Comparison of ENCODE assay signal across 22 cellular contexts in the genomic region with DNA sequence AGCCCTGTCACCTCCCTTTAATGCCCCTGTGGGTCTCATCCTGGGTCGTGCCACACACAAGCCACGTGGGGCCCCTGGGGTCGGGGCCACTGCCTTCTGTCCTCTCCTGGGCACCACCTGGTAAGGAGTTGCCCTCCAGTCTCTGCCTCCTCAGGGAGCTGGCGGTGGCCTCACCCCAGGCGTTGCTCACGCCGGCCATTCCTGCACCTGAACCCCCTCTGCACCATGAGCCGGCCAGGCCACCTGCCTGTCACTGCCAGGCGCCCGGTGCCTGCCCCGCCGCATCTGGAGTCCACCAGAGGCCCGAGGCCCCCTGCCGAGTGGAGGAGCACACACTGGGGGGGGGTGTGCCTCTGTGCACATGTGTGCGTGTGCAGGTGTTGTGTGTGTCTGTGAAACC. TPM values are rescaled to one million over a fixed set of nuclear protein-coding genes. Genes with fewer than 3 reads are reported as not detected.
DNase-seq lines count a peak whose midpoint lies in the region; ATAC-seq and TF ChIP-seq lines count a peak whose summit lies in the region.
"Had no signal": no experiment of that assay in that cellular context is flagged by ENCODE, and none has a peak within 500 bp of the region (broad histone marks: within the 10 kb centered on the region; RNA-seq: fewer than 3 reads in every experiment).

No MANE protein-coding gene starts in this region.

- H3K4me1 ChIP-seq in BLaER1 (peaks cover 100% of the 10 kb centered on the region), right lobe of liver (peaks cover 1 to 63% (median 26%) of the 10 kb centered on the region in 4 donors), subcutaneous abdominal adipose tissue (ENCODE audit: control insufficient read depth in 5 of 5, insufficient read depth in 5 of 5, low read length in 5 of 5) (peaks cover 4 to 91% (median 86%) of the 10 kb centered on the region in 5 donors)
- H3K4me1 ChIP-seq: parathyroid adenoma had no signal

- peak overlapping the region; percentile 50; the same call in 1 of the 2 replicates for H3K9ac ChIP-seq in BLaER1
- peak overlapping the region in 1 of 5 donors; percentile 2 for H3K9ac ChIP-seq in subcutaneous abdominal adipose tissue (ENCODE audit: low read length in 5 of 5)
- H3K9ac ChIP-seq: parathyroid adenoma had no signal

- DNase-seq in right lobe of liver (peak in 1 of 3 donors; percentile 67), dedifferentiated amniotic fluid mesenchymal stem cell (ENCODE audit: extremely low spot score) (no peak)
- no peak for DNase-seq in activated T-cell treated with anti-CD3 and anti-CD28 coated beads, Interleukin-2, amount 50 U/mL, for 24 hours
- DNase-seq: activated CD4-positive, alpha-beta T cell treated with anti-CD3 and anti-CD28 coated beads, Interleukin-2, amount 50 U/mL, for 4 hours; activated naive CD4-positive, alpha-beta T cell treated with anti-CD3 and anti-CD28 coated beads, Interleukin-2, amount 50 U/mL, for 16 hours; activated T-cell treated with anti-CD3 and anti-CD28 coated beads for 4 hours; H9; naive B cell; NCI-H187; NK-92 treated with Interleukin-12 subunit alpha and Interleukin-12 subunit beta, amount 100 ng/mL, for 24 hours; small intestine; stimulated activated CD4-positive, alpha-beta T cell treated with anti-CD3 and anti-CD28 coated beads, Interleukin-4, amount 100 ng/mL, for 24 hours had no signal

- no peaks in the 10 kb centered on the region for H3K36me3 Mint-ChIP-seq in activated T-cell treated with anti-CD3 and anti-CD28 coated beads, Interleukin-2, amount 50 U/mL, for 24 hours (ENCODE audit: low read depth)
- H3K36me3 Mint-ChIP-seq: IgD-negative memory B cell, naive B cell had no signal

- H3K4me1 Mint-ChIP-seq in activated T-cell treated with anti-CD3 and anti-CD28 coated beads, Interleukin-2, amount 50 U/mL, for 24 hours (ENCODE audit: low read depth), result no peaks in the 10 kb centered on the region
- H3K4me1 Mint-ChIP-seq: IgD-negative memory B cell, naive B cell had no signal

- H3K36me3 ChIP-seq in BLaER1, result peaks cover 13% of the 10 kb centered on the region
- H3K36me3 ChIP-seq in right lobe of liver, result peaks cover 0 to 6% (median 3%) of the 10 kb centered on the region in 4 donors
- H3K36me3 ChIP-seq in subcutaneous abdominal adipose tissue (ENCODE audit: control insufficient read depth in 5 of 5, insufficient read depth in 5 of 5, low read length in 5 of 5), result peaks cover 0 to 17% (median 13%) of the 10 kb centered on the region in 5 donors

- no peak overlapping the region for H3K27ac Mint-ChIP-seq in activated T-cell treated with anti-CD3 and anti-CD28 coated beads, Interleukin-2, amount 50 U/mL, for 24 hours
- H3K27ac Mint-ChIP-seq: dendritic cell treated with granulocyte-macrophage colony-stimulating factor and Interleukin-4, amounts not matched to agents 40 ng/mL and 50 ng/mL, for 4 days; naive B cell had no signal

- ATAC-seq in right lobe of liver (no peak), HG02763 (IDR thresholded peaks at IDR 0.05; ENCODE audit: unreplicated experiment) (no peak), GM19452 (IDR thresholded peaks at IDR 0.05; ENCODE audit: unreplicated experiment) (no peak)

- no peaks in the 10 kb centered on the region for H3K27me3 Mint-ChIP-seq in activated T-cell treated with anti-CD3 and anti-CD28 coated beads, Interleukin-2, amount 50 U/mL, for 24 hours

- H3K4me3 ChIP-seq in BLaER1, result no peak overlapping the region
- peak overlapping the region; percentile 39 to 81 (median 74) for H3K4me3 ChIP-seq in right lobe of liver
- H3K4me3 ChIP-seq in subcutaneous abdominal adipose tissue (ENCODE audit: low read depth in 1 of 5, low read length in 5 of 5), result peak overlapping the region in 1 of 5 donors; percentile 59

- H3K9me3 Mint-ChIP-seq in activated T-cell treated with anti-CD3 and anti-CD28 coated beads, Interleukin-2, amount 50 U/mL, for 24 hours, result no peaks in the 10 kb centered on the region
- H3K9me3 Mint-ChIP-seq: dendritic cell treated with granulocyte-macrophage colony-stimulating factor and Interleukin-4, amounts not matched to agents 40 ng/mL and 50 ng/mL, for 4 days; H9; IgD-negative memory B cell; naive B cell had no signal

- no peak for TF ChIP-seq POLR2A in right lobe of liver (IDR thresholded peaks at IDR 0.05)

- no peak overlapping the region for H3K4me3 Mint-ChIP-seq in activated T-cell treated with anti-CD3 and anti-CD28 coated beads, Interleukin-2, amount 50 U/mL, for 24 hours
- H3K4me3 Mint-ChIP-seq: dendritic cell treated with granulocyte-macrophage colony-stimulating factor and Interleukin-4, amounts not matched to agents 40 ng/mL and 50 ng/mL, for 4 days; H9; IgD-negative memory B cell had no signal

- H3K27me3 ChIP-seq in BLaER1 (no peaks in the 10 kb centered on the region), right lobe of liver (no peaks in the 10 kb centered on the region), subcutaneous abdominal adipose tissue (ENCODE audit: control insufficient read depth in 5 of 5, insufficient read depth in 4 of 5, low read length in 5 of 5) (no peaks in the 10 kb centered on the region)
- H3K27me3 ChIP-seq: suprapubic skin had no signal

- no peaks in the 10 kb centered on the region for H3K9me3 ChIP-seq in BLaER1
- no peaks in the 10 kb centered on the region for H3K9me3 ChIP-seq in right lobe of liver
- no peaks in the 10 kb centered on the region for H3K9me3 ChIP-seq in subcutaneous abdominal adipose tissue (ENCODE audit: control insufficient read depth in 5 of 5, low read length in 5 of 5)
- H3K9me3 ChIP-seq: suprapubic skin had no signal

- no peak for TF ChIP-seq CTCF in right lobe of liver (IDR thresholded peaks at IDR 0.05)

- H3K27ac ChIP-seq in BLaER1 (peak overlapping the region; percentile 78), angular gyrus (ENCODE audit: low read depth, low read length) (peak overlapping the region; percentile 3), right lobe of liver (peak overlapping the region in 2 of 3 donors; percentile 86 to 96), subcutaneous abdominal adipose tissue (ENCODE audit: low read depth, low read length) (peak overlapping the region; percentile 70)

- no peaks in the 10 kb centered on the region for H4K20me1 ChIP-seq in BLaER1

- WGBS in right lobe of liver (ENCODE audit: insufficient coverage, low coverage, low lambda C conversion rate, missing lambda C conversion rate), result no CpG with 5 or more reads among the region's 15 CpGs

- intact Hi-C loops in right lobe of liver (cut with DNase I), result loop anchor here in 1 of 2 donors (5.0 kb wide), 1 partner anchor 115 kb away; no protein-coding TSS in a partner anchor

- H3K4me2 ChIP-seq in BLaER1, result peak overlapping the region; percentile 94

RNA-seq across cellular contexts. Expression of a gene that starts 10.4 kb away (rescaled TPM):
- total RNA-seq in right lobe of liver, result 100 to 1,000 TPM; 129 to 284 (median 186) TPM

RNA-seq across cellular contexts. Expression of a gene that starts 10.5 kb away (rescaled TPM):
- total RNA-seq in right lobe of liver, result 100 to 1,000 TPM in 1 of 6 experiments, 10 to 100 TPM in 5; 12.0 to 127 (median 42.6) TPM

RNA-seq across cellular contexts. Expression of a gene that starts 10.7 kb away (rescaled TPM):
- total RNA-seq in right lobe of liver, result 100 to 1,000 TPM in 1 of 6 experiments, 10 to 100 TPM in 5; 25.7 to 124 (median 59.4) TPM

RNA-seq across cellular contexts. Expression of a gene that starts 17.5 kb away (rescaled TPM):
- total RNA-seq in right lobe of liver, result 10 to 100 TPM in 2 of 6 experiments, 1 to 10 TPM in 4; 2.7 to 12.3 (median 8.2) TPM
- total RNA-seq: frontal cortex had no signal

RNA-seq across cellular contexts. Expression of a gene that starts 27.5 kb away (rescaled TPM):
- 10 to 100 TPM; 21.6 to 46.4 (median 25.0) TPM for total RNA-seq in right lobe of liver

Comparison
In these comparisons a context has a peak if more than half of its experiments do, and no peak if none do; other contexts are left out.
1. H3K27ac ChIP-seq: peak in every context shown above with its lines; median percentile 91 in right lobe of liver; 78 in BLaER1; 70 in subcutaneous abdominal adipose tissue; 3 in angular gyrus.